ENCODE assay signal across 15 cellular contexts in genomic region chr12:47846294-47846996, GRCh38.
"Had no signal": no experiment of that assay in that cellular context is flagged by ENCODE, and none has a peak within 500 bp of the region (broad histone marks: within the 10 kb centered on the region; RNA-seq: fewer than 3 reads in every experiment).

No MANE protein-coding gene starts in this region.

- H3K4me3 Mint-ChIP-seq: activated CD8-positive, alpha-beta T cell treated with anti-CD3 and anti-CD28 coated beads, Interleukin-2, amount 10 ng/mL, durations not matched to agents 7 days and 5 days; activated naive CD4-positive, alpha-beta T cell treated with anti-CD3 and anti-CD28 coated beads, Interleukin-2, amount 50 U/mL, for 24 hours; naive B cell; type B pancreatic cell had no signal

- DNase-seq: activated CD4-positive, alpha-beta T cell treated with anti-CD3 and anti-CD28 coated beads for 1 hour; activated CD8-positive, alpha-beta T cell treated with anti-CD3 and anti-CD28 coated beads, Interleukin-2, amount 10 ng/mL, durations not matched to agents 7 days and 5 days; amniotic stem cell; brain microvascular endothelial cell; erythroblast; hippocampal formation; naive B cell; right cardiac atrium; stimulated activated CD4-positive, alpha-beta T cell treated with anti-CD3 and anti-CD28 coated beads, Interleukin-1b, Interleukin-23, amount 100 ng/mL, for 48 hours; stimulated activated naive CD4-positive, alpha-beta T cell; T1000 had no signal

- H3K4me1 Mint-ChIP-seq: activated naive CD4-positive, alpha-beta T cell treated with anti-CD3 and anti-CD28 coated beads, Interleukin-2, amount 50 U/mL, for 24 hours; naive B cell had no signal

- H3K27me3 Mint-ChIP-seq: activated naive CD4-positive, alpha-beta T cell treated with anti-CD3 and anti-CD28 coated beads, Interleukin-2, amount 50 U/mL, for 24 hours had no signal

- ATAC-seq: activated CD8-positive, alpha-beta T cell treated with anti-CD3 and anti-CD28 coated beads, Interleukin-2, amount 10 ng/mL, durations not matched to agents 7 days and 5 days; right cardiac atrium had no signal

- H3K27ac Mint-ChIP-seq: activated CD8-positive, alpha-beta T cell treated with anti-CD3 and anti-CD28 coated beads, Interleukin-2, amount 10 ng/mL, durations not matched to agents 7 days and 5 days; activated naive CD4-positive, alpha-beta T cell treated with anti-CD3 and anti-CD28 coated beads, Interleukin-2, amount 50 U/mL, for 24 hours; type B pancreatic cell had no signal

- H3K27ac ChIP-seq: brain microvascular endothelial cell, neutrophil had no signal

- H3K4me3 ChIP-seq: lung had no signal

- H3K9me3 ChIP-seq: neutrophil had no signal

- H3K36me3 Mint-ChIP-seq: naive B cell, type B pancreatic cell had no signal

- H3K27me3 ChIP-seq: brain microvascular endothelial cell, neutrophil had no signal

- H3K9me3 Mint-ChIP-seq: activated naive CD4-positive, alpha-beta T cell treated with anti-CD3 and anti-CD28 coated beads, Interleukin-2, amount 50 U/mL, for 24 hours; naive B cell; type B pancreatic cell had no signal
